ENCODE assay signal across 10 cellular contexts in genomic region chr2:85741811-85742507, GRCh38. TPM values are rescaled to one million over a fixed set of nuclear protein-coding genes. Genes with fewer than 3 reads are reported as not detected.
A peak's percentile ranks its signal among the peaks of the same experiment; 100 is the strongest.
DNase-seq lines count a peak whose midpoint lies in the region; ATAC-seq and TF ChIP-seq lines count a peak whose summit lies in the region.
"Had no signal": no experiment of that assay in that cellular context is flagged by ENCODE, and none has a peak within 500 bp of the region (broad histone marks: within the 10 kb centered on the region; RNA-seq: fewer than 3 reads in every experiment).

No MANE protein-coding gene starts in this region.

- intact Hi-C loops in posterior cingulate gyrus (cut with DNase I) = no loop called here
- intact Hi-C loops in CD8-positive, alpha-beta T cell (cut with DNase I, micrococcal nuclease) = no loop called here

- H3K36me3 ChIP-seq in SK-N-SH (replicated peaks in 1 of 2; ENCODE audit: control insufficient read depth in 1 of 2, insufficient read depth in 2 of 2, low read length in 1 of 2) (no peaks in the 10 kb centered on the region), gastroesophageal sphincter (no peaks in the 10 kb centered on the region)
- H3K36me3 ChIP-seq in CD8-positive, alpha-beta T cell (ENCODE audit: insufficient read depth, low read length) = no peaks in the 10 kb centered on the region

- H3K27me3 Mint-ChIP-seq in CD8-positive, alpha-beta T cell (ENCODE audit: low read depth) = peaks cover 32% of the 10 kb centered on the region

- no peaks in the 10 kb centered on the region for H4K20me1 ChIP-seq in SK-N-SH (ENCODE audit: insufficient read depth)

- no peaks in the 10 kb centered on the region for H3K9me3 Mint-ChIP-seq in CD8-positive, alpha-beta T cell
- H3K9me3 Mint-ChIP-seq: IgD-negative memory B cell had no signal

- no peak overlapping the region for H3K27ac Mint-ChIP-seq in CD8-positive, alpha-beta T cell
- H3K27ac Mint-ChIP-seq: IgD-negative memory B cell had no signal

- no peaks in the 10 kb centered on the region for H3K9me2 ChIP-seq in SK-N-SH

- peak overlapping the region; percentile 2; the same call in 1 of the 2 replicates for H2AFZ ChIP-seq in SK-N-SH (ENCODE audit: low read depth)

- H3K36me3 Mint-ChIP-seq in CD8-positive, alpha-beta T cell = no peaks in the 10 kb centered on the region
- H3K36me3 Mint-ChIP-seq: IgD-negative memory B cell had no signal

- H3K4me2 ChIP-seq in SK-N-SH = peak overlapping the region; percentile 73

- TF ChIP-seq POLR2A in gastroesophageal sphincter (IDR thresholded peaks at IDR 0.05) = no peak

- H3K4me3 Mint-ChIP-seq in CD8-positive, alpha-beta T cell = no peak overlapping the region

- H3F3A ChIP-seq in SK-N-SH (replicated peaks; ENCODE audit: insufficient read depth) = peaks cover 22% of the 10 kb centered on the region

- no peaks in the 10 kb centered on the region for H3K79me2 ChIP-seq in SK-N-SH (ENCODE audit: insufficient read depth)

- WGBS in SK-N-SH (ENCODE audit: low lambda C conversion rate) = 17% methylated on average over 20 of the region's 20 CpGs
- WGBS in gastroesophageal sphincter (ENCODE audit: low coverage in 1 of 2), 2 donors = 35 to 38% methylated on average over 9 to 12 of the region's 20 CpGs

- no peak for TF ChIP-seq RAD21 in SK-N-SH (IDR thresholded peaks at IDR 0.05; ENCODE audit: low read length)

- H3K27me3 ChIP-seq in SK-N-SH (ENCODE audit: insufficient read depth) (no peaks in the 10 kb centered on the region), gastroesophageal sphincter (no peaks in the 10 kb centered on the region)
- no peaks in the 10 kb centered on the region for H3K27me3 ChIP-seq in CD8-positive, alpha-beta T cell (ENCODE audit: insufficient read depth, low read length)

- no peak for TF ChIP-seq CTCF in SK-N-SH (IDR thresholded peaks at IDR 0.05)
- no peak for TF ChIP-seq CTCF in gastroesophageal sphincter (IDR thresholded peaks at IDR 0.05)
- TF ChIP-seq CTCF in CD8-positive, alpha-beta T cell (IDR thresholded peaks at IDR 0.05) = no peak

- peak overlapping the region; percentile 83 for H3K9ac ChIP-seq in SK-N-SH

- no peak overlapping the region for H3K4me3 ChIP-seq in SK-N-SH (ENCODE audit: low read depth in 2 of 2, low read length in 1 of 2)
- no peak overlapping the region for H3K4me3 ChIP-seq in gastroesophageal sphincter
- H3K4me3 ChIP-seq in CD8-positive, alpha-beta T cell (ENCODE audit: low read depth, low read length) = no peak overlapping the region

- POLR2A ChIA-PET in SK-N-SH (lab: Yijun Ruan, JAX) = interaction anchor here (0.7 to 1.4 kb wide), 4 partner anchors 8 to 72 kb away, joined by 3 to 6 read pairs (median 4); no protein-coding TSS in a partner anchor
- POLR2A ChIA-PET in CD8-positive, alpha-beta T cell (lab: Charles Lee) = no interaction called here

- H3K9me3 ChIP-seq in SK-N-SH (no peaks in the 10 kb centered on the region), gastroesophageal sphincter (no peaks in the 10 kb centered on the region)
- H3K9me3 ChIP-seq in CD8-positive, alpha-beta T cell (ENCODE audit: low read length) = no peaks in the 10 kb centered on the region

- DNase-seq in GM04504 (ENCODE audit: low read depth) (peak; percentile 69), SK-N-SH (peak; percentile 77), posterior cingulate gyrus (peak; percentile 55 to 95 (median 72))
- no peak for DNase-seq in CD8-positive, alpha-beta T cell

- H3K4me1 ChIP-seq in SK-N-SH (ENCODE audit: control insufficient read depth in 1 of 2, insufficient read depth in 2 of 2, low read depth in 1 of 2, low read length in 1 of 2) = peaks cover 53 to 54% of the 10 kb centered on the region in 2 experiments
- peaks cover 23 to 87% (median 53%) of the 10 kb centered on the region in 3 donors for H3K4me1 ChIP-seq in gastroesophageal sphincter
- H3K4me1 ChIP-seq in CD8-positive, alpha-beta T cell (ENCODE audit: insufficient read depth, low read length) = no peaks in the 10 kb centered on the region

- peak; percentile 48 for ATAC-seq in gastroesophageal sphincter
- no peak for ATAC-seq in CD8-positive, alpha-beta T cell
- ATAC-seq in HG03571 (IDR thresholded peaks at IDR 0.05; ENCODE audit: unreplicated experiment) = no peak
- ATAC-seq in HG03045 (IDR thresholded peaks at IDR 0.05; ENCODE audit: unreplicated experiment) = no peak
- no peak for ATAC-seq in activated CD4-positive, CD25-positive, alpha-beta regulatory T cell treated with anti-CD3 and anti-CD28 coated beads, Interleukin-2, amount 50 U/mL, for 24 hours

- CTCF ChIA-PET in SK-N-SH (lab: Yijun Ruan, JAX) = interaction anchor here (0.6 to 34.7 kb wide), 17 partner anchors 9 to 594 kb away, joined by 3 to 626 read pairs (median 5); partner anchors contain the start of genes ATOH8 and ST3GAL5
- CTCF ChIA-PET in CD8-positive, alpha-beta T cell (lab: Charles Lee) = interaction anchor here (1.1 to 2.4 kb wide), 4 partner anchors 8 to 72 kb away, joined by 3 to 14 read pairs (median 4); no protein-coding TSS in a partner anchor

- H3K27ac ChIP-seq in SK-N-SH (ENCODE audit: low read depth in 2 of 2, low read length in 1 of 2) = peak overlapping the region; percentile 95 to 96
- peak overlapping the region; percentile 76 to 95 (median 88) for H3K27ac ChIP-seq in gastroesophageal sphincter
- H3K27ac ChIP-seq in CD8-positive, alpha-beta T cell (ENCODE audit: low read depth, low read length) = no peak overlapping the region

- H3K4me1 Mint-ChIP-seq in CD8-positive, alpha-beta T cell (ENCODE audit: low read depth) = no peaks in the 10 kb centered on the region

- TF ChIP-seq EP300 in SK-N-SH (IDR thresholded peaks at IDR 0.05; ENCODE audit: borderline replicate concordance in 1 of 2, low read depth in 1 of 2, low read length in 1 of 2) (peak in 1 of 2 experiments; percentile 81; a peak in 1 of 4 replicates), gastroesophageal sphincter (IDR thresholded peaks at IDR 0.05) (no peak)

TF ChIP-seq in SK-N-SH, 30 proteins besides CTCF, POLR2A, EP300 and RAD21:
- TF ChIP-seq RXRA (IDR thresholded peaks at IDR 0.05; ENCODE audit: borderline replicate concordance, low read depth) (peak; percentile 99), FOSL2 (IDR thresholded peaks at IDR 0.05; ENCODE audit: borderline replicate concordance, low read depth) (peak; percentile 27; the same call in 1 of the 2 replicates), GABPA (IDR thresholded peaks at IDR 0.05; ENCODE audit: low read depth) (no peak), NFIC (IDR thresholded peaks at IDR 0.05; ENCODE audit: borderline replicate concordance) (peak; percentile 72), CHD2 (IDR thresholded peaks at IDR 0.05; ENCODE audit: low read length, partially characterized antibody) (no peak), PBX3 (IDR thresholded peaks at IDR 0.05) (peak; percentile 18; the same call in 1 of the 2 replicates), YY1 (IDR thresholded peaks at IDR 0.05; ENCODE audit: low read depth) (0 out of 2 replicates have a peak, but pooled peaks have one; percentile 10), TCF12 (IDR thresholded peaks at IDR 0.05) (peak; percentile 61)

RNA-seq across cellular contexts. Expression of gene ATOH8, which starts 11.8 kb away (rescaled TPM):
- polyA plus RNA-seq in SK-N-SH (2012; rRNA removed) = 5.6 and 6.4 TPM in 2 replicates
- polyA plus RNA-seq in SK-N-SH (2012; cell fraction: cytosol; rRNA removed) = 2.9 and 4.3 TPM in 2 replicates
- 7.0 and 7.3 TPM in 2 replicates for polyA plus RNA-seq in SK-N-SH (2012; cell fraction: nucleus; rRNA removed)
- 10 to 100 TPM; 34.5 to 79.5 (median 59.6) TPM for total RNA-seq in gastroesophageal sphincter
- total RNA-seq in CD8-positive, alpha-beta T cell = under 1 TPM; 0.22 to 0.39 TPM
- polyA plus RNA-seq: IgD-negative memory B cell had no signal

RNA-seq across cellular contexts. Expression of gene GNLY, which starts 47.8 kb away (rescaled TPM):
- polyA plus RNA-seq in SK-N-SH (2012; rRNA removed) = not detected in 2 replicates
- polyA plus RNA-seq in SK-N-SH (2012; cell fraction: cytosol; rRNA removed) = not detected in 2 replicates
- polyA plus RNA-seq in SK-N-SH (2012; cell fraction: nucleus; rRNA removed) = 0.12 TPM in 1 of 2 replicates, not detected in the other
- total RNA-seq in gastroesophageal sphincter = 1 to 10 TPM in 1 of 4 donors, under 1 TPM in 1, not detected in 2; 0.54 to 3.1 TPM
- total RNA-seq in CD8-positive, alpha-beta T cell = 10 to 100 TPM; 90.8 to 92.9 TPM
- total RNA-seq: pulmonary artery endothelial cell had no signal

Comparison
In these comparisons a context has a peak if more than half of its experiments do, and no peak if none do; other contexts are left out.
1. DNase-seq: peak in GM04504 (single experiment), SK-N-SH (single experiment) and posterior cingulate gyrus (10 of 10); none in CD8-positive, alpha-beta T cell (0 of 7).
2. RNA of gene ATOH8, which starts 11.8 kb away (total RNA-seq): 34.5 to 79.5 TPM in gastroesophageal sphincter; 0.22 to 0.39 TPM in CD8-positive, alpha-beta T cell; every median in the first group is over 10 times any median in the second.
3. RNA of gene GNLY, which starts 47.8 kb away (total RNA-seq): 90.8 to 92.9 TPM in CD8-positive, alpha-beta T cell; 0.54 to 3.1 TPM in gastroesophageal sphincter; every median in the first group is over 10 times any median in the second.